Comparison of ENCODE assay signal across 1 cellular context in the genomic region with DNA sequence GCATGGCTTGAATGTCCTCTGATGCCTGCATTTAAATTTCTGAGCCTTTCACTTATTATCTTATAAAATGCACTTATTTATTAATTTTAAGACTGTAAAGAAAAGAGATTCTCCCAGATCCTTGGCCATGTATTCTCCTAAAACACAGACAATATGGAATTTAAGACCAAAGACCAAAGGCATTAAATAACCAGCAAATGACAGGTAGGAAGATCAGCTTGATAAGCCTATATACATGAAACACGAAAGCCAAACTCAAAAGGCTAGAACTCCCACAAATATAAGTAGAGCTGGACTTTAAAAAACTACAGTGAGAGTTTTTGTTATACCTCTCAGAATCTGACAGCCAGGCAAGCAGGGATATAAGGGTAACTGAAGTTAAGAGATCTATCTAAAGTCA.
TF ChIP-seq lines count a peak whose summit lies in the region.

No MANE protein-coding gene starts in this region.

TF ChIP-seq in WTC11, 78 proteins besides CTCF, POLR2A, EP300 and RAD21 (continued from another document):
- TF ChIP-seq, protein P1, sequence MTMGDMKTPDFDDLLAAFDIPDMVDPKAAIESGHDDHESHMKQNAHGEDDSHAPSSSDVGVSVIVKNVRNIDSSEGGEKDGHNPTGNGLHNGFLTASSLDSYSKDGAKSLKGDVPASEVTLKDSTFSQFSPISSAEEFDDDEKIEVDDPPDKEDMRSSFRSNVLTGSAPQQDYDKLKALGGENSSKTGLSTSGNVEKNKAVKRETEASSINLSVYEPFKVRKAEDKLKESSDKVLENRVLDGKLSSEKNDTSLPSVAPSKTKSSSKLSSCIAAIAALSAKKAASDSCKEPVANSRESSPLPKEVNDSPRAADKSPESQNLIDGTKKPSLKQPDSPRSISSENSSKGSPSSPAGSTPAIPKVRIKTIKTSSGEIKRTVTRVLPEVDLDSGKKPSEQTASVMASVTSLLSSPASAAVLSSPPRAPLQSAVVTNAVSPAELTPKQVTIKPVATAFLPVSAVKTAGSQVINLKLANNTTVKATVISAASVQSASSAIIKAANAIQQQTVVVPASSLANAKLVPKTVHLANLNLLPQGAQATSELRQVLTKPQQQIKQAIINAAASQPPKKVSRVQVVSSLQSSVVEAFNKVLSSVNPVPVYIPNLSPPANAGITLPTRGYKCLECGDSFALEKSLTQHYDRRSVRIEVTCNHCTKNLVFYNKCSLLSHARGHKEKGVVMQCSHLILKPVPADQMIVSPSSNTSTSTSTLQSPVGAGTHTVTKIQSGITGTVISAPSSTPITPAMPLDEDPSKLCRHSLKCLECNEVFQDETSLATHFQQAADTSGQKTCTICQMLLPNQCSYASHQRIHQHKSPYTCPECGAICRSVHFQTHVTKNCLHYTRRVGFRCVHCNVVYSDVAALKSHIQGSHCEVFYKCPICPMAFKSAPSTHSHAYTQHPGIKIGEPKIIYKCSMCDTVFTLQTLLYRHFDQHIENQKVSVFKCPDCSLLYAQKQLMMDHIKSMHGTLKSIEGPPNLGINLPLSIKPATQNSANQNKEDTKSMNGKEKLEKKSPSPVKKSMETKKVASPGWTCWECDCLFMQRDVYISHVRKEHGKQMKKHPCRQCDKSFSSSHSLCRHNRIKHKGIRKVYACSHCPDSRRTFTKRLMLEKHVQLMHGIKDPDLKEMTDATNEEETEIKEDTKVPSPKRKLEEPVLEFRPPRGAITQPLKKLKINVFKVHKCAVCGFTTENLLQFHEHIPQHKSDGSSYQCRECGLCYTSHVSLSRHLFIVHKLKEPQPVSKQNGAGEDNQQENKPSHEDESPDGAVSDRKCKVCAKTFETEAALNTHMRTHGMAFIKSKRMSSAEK (CRISPR knock-in tag; IDR thresholded peaks at IDR 0.05; ENCODE audit: borderline replicate concordance), result no peak
- TF ChIP-seq, protein P2, sequence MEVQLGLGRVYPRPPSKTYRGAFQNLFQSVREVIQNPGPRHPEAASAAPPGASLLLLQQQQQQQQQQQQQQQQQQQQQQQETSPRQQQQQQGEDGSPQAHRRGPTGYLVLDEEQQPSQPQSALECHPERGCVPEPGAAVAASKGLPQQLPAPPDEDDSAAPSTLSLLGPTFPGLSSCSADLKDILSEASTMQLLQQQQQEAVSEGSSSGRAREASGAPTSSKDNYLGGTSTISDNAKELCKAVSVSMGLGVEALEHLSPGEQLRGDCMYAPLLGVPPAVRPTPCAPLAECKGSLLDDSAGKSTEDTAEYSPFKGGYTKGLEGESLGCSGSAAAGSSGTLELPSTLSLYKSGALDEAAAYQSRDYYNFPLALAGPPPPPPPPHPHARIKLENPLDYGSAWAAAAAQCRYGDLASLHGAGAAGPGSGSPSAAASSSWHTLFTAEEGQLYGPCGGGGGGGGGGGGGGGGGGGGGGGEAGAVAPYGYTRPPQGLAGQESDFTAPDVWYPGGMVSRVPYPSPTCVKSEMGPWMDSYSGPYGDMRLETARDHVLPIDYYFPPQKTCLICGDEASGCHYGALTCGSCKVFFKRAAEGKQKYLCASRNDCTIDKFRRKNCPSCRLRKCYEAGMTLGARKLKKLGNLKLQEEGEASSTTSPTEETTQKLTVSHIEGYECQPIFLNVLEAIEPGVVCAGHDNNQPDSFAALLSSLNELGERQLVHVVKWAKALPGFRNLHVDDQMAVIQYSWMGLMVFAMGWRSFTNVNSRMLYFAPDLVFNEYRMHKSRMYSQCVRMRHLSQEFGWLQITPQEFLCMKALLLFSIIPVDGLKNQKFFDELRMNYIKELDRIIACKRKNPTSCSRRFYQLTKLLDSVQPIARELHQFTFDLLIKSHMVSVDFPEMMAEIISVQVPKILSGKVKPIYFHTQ (CRISPR knock-in tag; IDR thresholded peaks at IDR 0.05), result no peak
- no peak for TF ChIP-seq ZNF317 (CRISPR knock-in tag; IDR thresholded peaks at IDR 0.05; ENCODE audit: borderline replicate concordance, low read depth)
- no peak for TF ChIP-seq GRHL2 (CRISPR knock-in tag; IDR thresholded peaks at IDR 0.05; ENCODE audit: insufficient replicate concordance, severe bottlenecking)
